ENCODE assay signal across 27 cellular contexts in genomic region chr19:10151521-10151920, GRCh38. TPM values are rescaled to one million over a fixed set of nuclear protein-coding genes. Genes with fewer than 3 reads are reported as not detected.
"Had no signal": no experiment of that assay in that cellular context is flagged by ENCODE, and none has a peak within 500 bp of the region (broad histone marks: within the 10 kb centered on the region; RNA-seq: fewer than 3 reads in every experiment).

No MANE protein-coding gene starts in this region.

- H3K4me1 ChIP-seq: ascending aorta, body of pancreas had no signal

- H3K27ac Mint-ChIP-seq: activated B cell treated with CpG ODN at 0.5 μM for 24 hours; activated CD4-positive, alpha-beta T cell treated with anti-CD3 and anti-CD28 coated beads, Interleukin-2, amount 10 ng/mL, durations not matched to agents 24 days and 14 days; activated CD8-positive, alpha-beta memory T cell treated with anti-CD3 and anti-CD28 coated beads, Interleukin-2, amount 10 ng/mL, durations not matched to agents 7 days and 5 days; activated naive CD4-positive, alpha-beta T cell treated with anti-CD3 and anti-CD28 coated beads, Interleukin-2, amount 10 ng/mL, durations not matched to agents 7 days and 5 days; T-helper 17 cell had no signal

- H3K27me3 ChIP-seq: ascending aorta, body of pancreas had no signal

- H3K4me1 Mint-ChIP-seq: activated B cell treated with CpG ODN at 0.5 μM for 24 hours; activated CD4-positive, alpha-beta T cell treated with anti-CD3 and anti-CD28 coated beads, Interleukin-2, amount 10 ng/mL, durations not matched to agents 24 days and 14 days had no signal

- DNase-seq: activated B cell treated with CpG ODN at 0.5 μM for 24 hours; activated CD4-positive, alpha-beta T cell treated with anti-CD3 and anti-CD28 coated beads for 1 hour; activated CD4-positive, alpha-beta T cell treated with anti-CD3 and anti-CD28 coated beads, Interleukin-2, amount 10 ng/mL, durations not matched to agents 24 days and 14 days; activated CD4-positive, alpha-beta T cell treated with anti-CD3 and anti-CD28 coated beads, Interleukin-2, amount 50 U/mL, for 48 hours; activated CD8-positive, alpha-beta memory T cell treated with anti-CD3 and anti-CD28 coated beads, Interleukin-2, amount 10 ng/mL, durations not matched to agents 7 days and 5 days; activated gamma-delta T cell; activated naive CD4-positive, alpha-beta T cell treated with anti-CD3 and anti-CD28 coated beads, Interleukin-2, amount 10 ng/mL, durations not matched to agents 7 days and 5 days; activated T-cell treated with anti-CD3 and anti-CD28 coated beads, Interleukin-2, amount 50 U/mL, for 48 hours; amniotic stem cell; body of pancreas; central memory CD4-positive, alpha-beta T cell; Karpas-422; MM.1S; NCI-H1105; NCI-H1436; NCI-H1694 treated with DMSO at 0.1 percent for 48 hours; NCI-H2029 treated with DMSO at 0.1 percent for 48 hours; NCI-H345; NCI-H510A; NCI-H526 treated with DMSO at 0.1 percent for 48 hours; NCI-H82; SIG-M5; T-helper 17 cell; T1000 had no signal

- H3K27me3 Mint-ChIP-seq: activated B cell treated with CpG ODN at 0.5 μM for 24 hours; activated CD4-positive, alpha-beta T cell treated with anti-CD3 and anti-CD28 coated beads, Interleukin-2, amount 10 ng/mL, durations not matched to agents 24 days and 14 days; activated CD8-positive, alpha-beta memory T cell treated with anti-CD3 and anti-CD28 coated beads, Interleukin-2, amount 10 ng/mL, durations not matched to agents 7 days and 5 days; activated naive CD4-positive, alpha-beta T cell treated with anti-CD3 and anti-CD28 coated beads, Interleukin-2, amount 10 ng/mL, durations not matched to agents 7 days and 5 days; activated T-helper 17 cell treated with anti-CD3 and anti-CD28 coated beads, Interleukin-2, amount 50 U/mL, for 72 hours; T-helper 17 cell had no signal

- H3K9me3 ChIP-seq: ascending aorta, body of pancreas had no signal

- H3K4me3 Mint-ChIP-seq: activated B cell treated with CpG ODN at 0.5 μM for 24 hours; activated CD4-positive, alpha-beta T cell treated with anti-CD3 and anti-CD28 coated beads, Interleukin-2, amount 10 ng/mL, durations not matched to agents 24 days and 14 days; activated CD8-positive, alpha-beta memory T cell treated with anti-CD3 and anti-CD28 coated beads, Interleukin-2, amount 10 ng/mL, durations not matched to agents 7 days and 5 days; activated naive CD4-positive, alpha-beta T cell treated with anti-CD3 and anti-CD28 coated beads, Interleukin-2, amount 10 ng/mL, durations not matched to agents 7 days and 5 days; activated T-helper 17 cell treated with anti-CD3 and anti-CD28 coated beads, Interleukin-2, amount 50 U/mL, for 72 hours; T-helper 17 cell had no signal

- H3K4me3 ChIP-seq: ascending aorta, body of pancreas had no signal

- H3K9me3 Mint-ChIP-seq: activated B cell treated with CpG ODN at 0.5 μM for 24 hours; activated CD4-positive, alpha-beta T cell treated with anti-CD3 and anti-CD28 coated beads, Interleukin-2, amount 10 ng/mL, durations not matched to agents 24 days and 14 days; activated naive CD4-positive, alpha-beta T cell treated with anti-CD3 and anti-CD28 coated beads, Interleukin-2, amount 10 ng/mL, durations not matched to agents 7 days and 5 days; activated T-helper 17 cell treated with anti-CD3 and anti-CD28 coated beads, Interleukin-2, amount 50 U/mL, for 72 hours had no signal

- H3K27ac ChIP-seq: ascending aorta, body of pancreas had no signal

- ATAC-seq: activated CD8-positive, alpha-beta memory T cell treated with anti-CD3 and anti-CD28 coated beads, Interleukin-2, amount 10 ng/mL, durations not matched to agents 7 days and 5 days; body of pancreas; T-helper 17 cell had no signal

RNA-seq across cellular contexts. Expression of gene PPAN, which starts 45.4 kb away (rescaled TPM):
- total RNA-seq: ascending aorta had no signal

RNA-seq across cellular contexts. Expression of gene ANGPTL6, which starts 49.0 kb away (rescaled TPM):
- total RNA-seq: ascending aorta, body of pancreas, RPMI7951 had no signal
